ENCODE assay signal across 8 cellular contexts in the genomic region with DNA sequence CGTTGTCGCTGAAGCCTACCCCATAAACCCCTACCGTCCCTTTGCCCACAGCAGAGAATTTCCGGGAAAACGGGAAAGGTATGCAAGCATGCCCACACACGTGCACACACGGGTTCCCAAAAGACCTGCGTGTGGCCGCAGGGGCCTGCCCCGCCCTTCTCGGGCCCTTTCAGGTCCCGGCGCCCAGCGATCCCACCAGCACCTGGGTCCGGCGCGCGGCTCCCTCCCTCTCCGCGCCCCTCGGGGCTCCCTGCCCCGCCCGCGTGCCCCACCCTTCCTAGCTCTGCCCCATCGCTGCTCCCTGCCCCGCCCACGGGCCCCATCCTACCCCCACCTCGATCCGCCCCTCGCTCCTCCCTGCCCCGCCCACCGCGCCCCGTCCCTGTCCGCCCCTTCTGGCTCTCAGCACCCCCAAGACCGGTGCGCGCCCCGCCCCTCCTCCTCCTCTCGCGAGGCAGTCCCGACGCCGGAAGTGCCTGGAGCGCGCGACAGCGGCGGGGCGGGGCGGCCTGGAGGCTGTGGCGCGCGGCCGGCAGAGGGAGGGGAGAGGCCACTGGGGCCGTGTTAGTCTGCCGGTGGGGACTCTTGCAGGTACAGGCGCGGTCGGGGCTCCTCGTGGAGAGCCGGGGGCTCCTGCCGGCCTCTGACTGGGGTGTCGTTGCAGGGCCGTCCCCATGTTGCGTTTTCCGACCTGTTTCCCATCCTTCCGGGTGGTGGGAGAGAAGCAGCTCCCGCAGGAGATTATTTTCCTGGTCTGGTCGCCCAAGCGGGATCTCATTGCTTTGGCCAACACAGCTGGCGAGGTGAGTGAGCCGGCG. TPM values are rescaled to one million over a fixed set of nuclear protein-coding genes. Genes with fewer than 3 reads are reported as not detected.
DNase-seq lines count a peak whose midpoint lies in the region; ATAC-seq and TF ChIP-seq lines count a peak whose summit lies in the region.

A gene with protein sequence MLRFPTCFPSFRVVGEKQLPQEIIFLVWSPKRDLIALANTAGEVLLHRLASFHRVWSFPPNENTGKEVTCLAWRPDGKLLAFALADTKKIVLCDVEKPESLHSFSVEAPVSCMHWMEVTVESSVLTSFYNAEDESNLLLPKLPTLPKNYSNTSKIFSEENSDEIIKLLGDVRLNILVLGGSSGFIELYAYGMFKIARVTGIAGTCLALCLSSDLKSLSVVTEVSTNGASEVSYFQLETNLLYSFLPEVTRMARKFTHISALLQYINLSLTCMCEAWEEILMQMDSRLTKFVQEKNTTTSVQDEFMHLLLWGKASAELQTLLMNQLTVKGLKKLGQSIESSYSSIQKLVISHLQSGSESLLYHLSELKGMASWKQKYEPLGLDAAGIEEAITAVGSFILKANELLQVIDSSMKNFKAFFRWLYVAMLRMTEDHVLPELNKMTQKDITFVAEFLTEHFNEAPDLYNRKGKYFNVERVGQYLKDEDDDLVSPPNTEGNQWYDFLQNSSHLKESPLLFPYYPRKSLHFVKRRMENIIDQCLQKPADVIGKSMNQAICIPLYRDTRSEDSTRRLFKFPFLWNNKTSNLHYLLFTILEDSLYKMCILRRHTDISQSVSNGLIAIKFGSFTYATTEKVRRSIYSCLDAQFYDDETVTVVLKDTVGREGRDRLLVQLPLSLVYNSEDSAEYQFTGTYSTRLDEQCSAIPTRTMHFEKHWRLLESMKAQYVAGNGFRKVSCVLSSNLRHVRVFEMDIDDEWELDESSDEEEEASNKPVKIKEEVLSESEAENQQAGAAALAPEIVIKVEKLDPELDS (plus strand): TSS at position 510 of the 818 bp plus-strand sequence. CDS start 165 bp downstream, at position 675.

- H3K4me3 ChIP-seq in mucosa of descending colon: peak within 1 kb of the TSS; percentile 81

- peak within 1 kb of the TSS; percentile 56 for H3K27ac ChIP-seq in epithelial cell of prostate

- DNase-seq in DMS 273 (lab: John Stamatoyannopoulos, UW; ENCODE audit: unreplicated experiment) (peak; percentile 95), HuH-7.5 (ENCODE audit: low spot score) (peak; percentile 91), OCI-M1 (lab: John Stamatoyannopoulos, UW) (peak; percentile 93), activated T-cell treated with anti-CD3 and anti-CD28 coated beads for 24 hours (ENCODE audit: low read depth) (peak; percentile 98), epithelial cell of prostate (ENCODE audit: low read depth, low spot score) (peak; percentile 52), mucosa of descending colon (peak; percentile 98 to 99 (median 99))
- DNase-seq in stimulated activated CD8-positive, alpha-beta memory T cell treated with anti-CD3 and anti-CD28 coated beads, Interleukin-4, amount 100 ng/mL, for 1 hour (ENCODE audit: low read depth in 2 of 2, low spot score in 1 of 2): peak; percentile 98 to 99

- no peaks in the 10 kb centered on the region for H3K36me3 ChIP-seq in mucosa of descending colon (ENCODE audit: low read depth)

- ATAC-seq in GM21528 (IDR thresholded peaks at IDR 0.05; ENCODE audit: low FRiP score, unreplicated experiment) (peak; percentile 95), mucosa of descending colon (peak; percentile 98)

- TF ChIP-seq CTCF in mucosa of descending colon (IDR thresholded peaks at IDR 0.05): no peak

- intact Hi-C loops in mucosa of descending colon (cut with DNase I, micrococcal nuclease): no loop called here

- H3K4me1 ChIP-seq in mucosa of descending colon (ENCODE audit: low read depth): no peaks in the 10 kb centered on the region

- no peaks in the 10 kb centered on the region for H3K9me3 ChIP-seq in mucosa of descending colon

RNA-seq across cellular contexts. Expression of the gene that starts here (rescaled TPM):
- 10 to 100 TPM; 29.6 to 32.9 (median 32.4) TPM for total RNA-seq in mucosa of descending colon

Comparison
In these comparisons a context has a peak if more than half of its experiments do, and no peak if none do; other contexts are left out.
1. Peak in every context shown above with its lines: DNase-seq, ATAC-seq, H3K4me3 ChIP-seq and H3K27ac ChIP-seq.